In genomic region chr4:63563288-63564014, GRCh38 we compare ENCODE assay signal across 16 cellular contexts.
A peak's percentile ranks its signal among the peaks of the same experiment; 100 is the strongest.
DNase-seq lines count a peak whose midpoint lies in the region; ATAC-seq, FAIRE-seq and TF ChIP-seq lines count a peak whose summit lies in the region.
"Had no signal": no experiment of that assay in that cellular context is flagged by ENCODE, and none has a peak within 500 bp of the region (broad histone marks: within the 10 kb centered on the region; RNA-seq: fewer than 3 reads in every experiment).

No MANE protein-coding gene starts in this region.

- no TSS peak for BruUV-seq in A673 (replicated peaks; lab: Mats Ljungman, UMichigan)

- no peaks in the 10 kb centered on the region for H3K36me3 Mint-ChIP-seq in neural crest cell (ENCODE audit: low read depth)
- H3K36me3 Mint-ChIP-seq: CD8-positive, alpha-beta memory T cell had no signal

- ATAC-seq in RWPE2 (ENCODE audit: low read depth): 0 out of 3 replicates have a peak, but pooled peaks have one; percentile 42
- no peak for ATAC-seq in GM21717 (IDR thresholded peaks at IDR 0.05; ENCODE audit: unreplicated experiment)

- H3K27me3 Mint-ChIP-seq in neural crest cell (ENCODE audit: low read depth): no peaks in the 10 kb centered on the region
- H3K27me3 Mint-ChIP-seq: CD8-positive, alpha-beta memory T cell had no signal

- H3K27ac ChIP-seq in RWPE2 (ENCODE audit: poor library complexity, severe bottlenecking) (no peak overlapping the region), A673 (ENCODE audit: low read depth, low read length, poor library complexity, severe bottlenecking) (no peak overlapping the region)

- no peak overlapping the region for H3K27ac Mint-ChIP-seq in neural crest cell (ENCODE audit: unreplicated experiment)
- H3K27ac Mint-ChIP-seq: CD8-positive, alpha-beta memory T cell had no signal

- no peak overlapping the region for H3K4me3 Mint-ChIP-seq in neural crest cell
- H3K4me3 Mint-ChIP-seq: CD8-positive, alpha-beta memory T cell had no signal

- POLR2A ChIA-PET in A673 (lab: Charles Lee; ENCODE audit: low non-redundant PET): no interaction called here

- H3K4me1 ChIP-seq in RWPE2 (ENCODE audit: insufficient read depth, poor library complexity, severe bottlenecking): no peaks in the 10 kb centered on the region
- no peaks in the 10 kb centered on the region for H3K4me1 ChIP-seq in A673 (ENCODE audit: insufficient read depth, low read length, poor library complexity, severe bottlenecking)

- H3K4me3 ChIP-seq in RWPE2 (ENCODE audit: severe bottlenecking) (no peak overlapping the region), A673 (ENCODE audit: low read depth, low read length, poor library complexity, severe bottlenecking) (no peak overlapping the region)

- TF ChIP-seq CTCF in LNCAP (IDR thresholded peaks at IDR 0.05) (peak; percentile 26; the same call in 1 of the 2 replicates), RWPE2 (IDR thresholded peaks at IDR 0.05; ENCODE audit: poor library complexity, severe bottlenecking) (peak; percentile 13), neural crest cell (conservative IDR thresholded peaks at IDR 0.05) (peak; percentile 26), A673 (conservative IDR thresholded peaks at IDR 0.05; ENCODE audit: low read depth, low read length) (no peak)

- no peaks in the 10 kb centered on the region for H3K27me3 ChIP-seq in RWPE2 (ENCODE audit: insufficient read depth, poor library complexity, severe bottlenecking)
- no peaks in the 10 kb centered on the region for H3K27me3 ChIP-seq in A673 (replicated peaks; ENCODE audit: insufficient read depth, low read depth, low read length, poor library complexity)

- no peak for DNase-seq in GM12891 (ENCODE audit: insufficient read length, low spot score)
- DNase-seq in RWPE2 (ENCODE audit: low spot score): no peak
- no peak for DNase-seq in neural crest cell (ENCODE audit: low read depth, low spot score)
- no peak for DNase-seq in A673 (ENCODE audit: low spot score)
- DNase-seq in NOMO-1 treated with DMSO at 0.1 percent for 48 hours (lab: John Stamatoyannopoulos, UW; ENCODE audit: unreplicated experiment): no peak
- DNase-seq in KG1 (lab: John Stamatoyannopoulos, UW): no peak
- DNase-seq: activated CD4-positive, alpha-beta T cell treated with anti-CD3 and anti-CD28 coated beads for 4 hours; activated effector memory CD4-positive, alpha-beta T cell treated with anti-CD3 and anti-CD28 coated beads, Interleukin-2, amount 50 U/mL, for 16 hours; CD8-positive, alpha-beta memory T cell; islet precursor cell; NCI-H2107; occipital lobe; SHP77 treated with DMSO at 0.1 percent for 48 hours; stimulated activated naive CD4-positive, alpha-beta T cell had no signal

- H3K9me3 ChIP-seq in RWPE2 (ENCODE audit: severe bottlenecking) (no peaks in the 10 kb centered on the region), A673 (ENCODE audit: low read depth, low read length, poor library complexity, severe bottlenecking) (no peaks in the 10 kb centered on the region)

- no peaks in the 10 kb centered on the region for H3K36me3 ChIP-seq in RWPE2 (ENCODE audit: low read depth)
- no peaks in the 10 kb centered on the region for H3K36me3 ChIP-seq in A673 (ENCODE audit: insufficient read depth, low read length, poor library complexity, severe bottlenecking)

- H3K9me3 Mint-ChIP-seq in neural crest cell: peaks cover 3% of the 10 kb centered on the region

- intact Hi-C loops in A673 (cut with micrococcal nuclease; ENCODE audit: unreplicated experiment): no loop called here

- no peaks in the 10 kb centered on the region for H3K4me1 Mint-ChIP-seq in neural crest cell
- H3K4me1 Mint-ChIP-seq: CD8-positive, alpha-beta memory T cell had no signal

- no peak for TF ChIP-seq POLR2A in GM12891 (IDR thresholded peaks at IDR 0.05; ENCODE audit: low read depth, low read length)

- CTCF ChIA-PET in A673 (lab: Charles Lee): no interaction called here

- FAIRE-seq in GM12891 (lab: Jason Lieb, UNC): peak; percentile 28

TF ChIP-seq in GM12891, 5 proteins besides CTCF, POLR2A, EP300 and RAD21:
- TF ChIP-seq SPI1 (IDR thresholded peaks at IDR 0.05; ENCODE audit: low read depth, low read length) (no peak), PAX5 (IDR thresholded peaks at IDR 0.05; ENCODE audit: insufficient read depth, low read length, severe bottlenecking) (no peak), POU2F2 (IDR thresholded peaks at IDR 0.05; ENCODE audit: low read depth, low read length) (no peak)
